ENCODE assay signal across 9 cellular contexts in the genomic region with DNA sequence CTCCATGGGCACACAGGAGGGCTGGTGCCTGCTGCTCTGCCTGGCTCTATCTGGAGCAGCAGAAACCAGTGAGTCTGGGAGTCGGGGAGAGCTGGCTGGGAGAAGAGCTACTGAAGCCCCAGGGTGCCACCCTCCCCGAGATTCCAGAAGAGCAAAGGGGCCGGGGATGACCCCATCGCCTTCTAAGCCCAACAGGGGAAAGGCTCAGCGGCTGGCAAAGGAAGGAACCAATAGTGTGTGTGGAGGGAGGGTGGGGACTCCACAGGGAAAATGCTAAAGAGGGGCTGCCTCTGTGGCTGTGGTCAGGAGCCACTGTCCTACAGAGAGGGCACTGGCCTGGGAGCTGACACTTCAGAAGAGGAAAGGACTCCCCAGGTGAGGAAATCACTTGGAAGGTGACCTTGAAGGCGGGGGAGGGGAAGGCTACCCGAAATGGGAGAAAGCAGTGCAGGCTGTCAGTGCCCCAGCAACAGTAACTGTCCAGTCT. TPM values are rescaled to one million over a fixed set of nuclear protein-coding genes. Genes with fewer than 3 reads are reported as not detected.
DNase-seq lines count a peak whose midpoint lies in the region; ATAC-seq, FAIRE-seq and TF ChIP-seq lines count a peak whose summit lies in the region.
"Had no signal": no experiment of that assay in that cellular context is flagged by ENCODE, and none has a peak within 500 bp of the region (broad histone marks: within the 10 kb centered on the region; RNA-seq: fewer than 3 reads in every experiment).

No MANE protein-coding gene starts in this region.

- H3K4me2 ChIP-seq in astrocyte (ENCODE audit: low read length): peak overlapping the region; percentile 92

- no peaks in the 10 kb centered on the region for H3K36me3 ChIP-seq in astrocyte (ENCODE audit: insufficient read depth, low read length)
- H3K36me3 ChIP-seq in iPS-15b (ENCODE audit: control insufficient read depth, insufficient read depth, low read length): no peaks in the 10 kb centered on the region

- H3K4me3 Mint-ChIP-seq in IgD-negative memory B cell: peak overlapping the region; percentile 97 to 100 (median 98)
- no peak overlapping the region for H3K4me3 Mint-ChIP-seq in astrocyte (ENCODE audit: unreplicated experiment)

- H3K4me1 Mint-ChIP-seq in IgD-negative memory B cell (peaks cover 33 to 52% (median 40%) of the 10 kb centered on the region in 3 donors), astrocyte (ENCODE audit: low read depth, unreplicated experiment) (peaks cover 14% of the 10 kb centered on the region)

- H3K9ac ChIP-seq in astrocyte (ENCODE audit: low read length) (peak overlapping the region; percentile 78), iPS-15b (ENCODE audit: low read depth, low read length) (peak overlapping the region; percentile 77)

- H3K4me1 ChIP-seq in astrocyte (ENCODE audit: insufficient read depth, low read length) (peaks cover 28% of the 10 kb centered on the region), iPS-15b (ENCODE audit: control insufficient read depth, insufficient read depth, low read length) (peaks cover 17% of the 10 kb centered on the region)

- H3K36me3 Mint-ChIP-seq in IgD-negative memory B cell (peaks cover 18% of the 10 kb centered on the region), astrocyte (ENCODE audit: low read depth, unreplicated experiment) (peaks cover 11% of the 10 kb centered on the region)

- in situ Hi-C loops in GM13977 (cut with MboI; ENCODE audit: low pct_unique_long_range_greater_than_20kb, low sequenced_read_pairs, unreplicated experiment): no loop called here

- no peak for FAIRE-seq in astrocyte (lab: Jason Lieb, UNC)

- H3K27ac ChIP-seq in astrocyte (ENCODE audit: low read depth, low read length): peak overlapping the region; percentile 79
- H3K27ac ChIP-seq in skin epidermis: peak overlapping the region; percentile 83 to 100 (median 98)

- H3K27me3 Mint-ChIP-seq in IgD-negative memory B cell (no peaks in the 10 kb centered on the region), astrocyte (ENCODE audit: low read depth, unreplicated experiment) (peaks cover 6% of the 10 kb centered on the region)

- H2AFZ ChIP-seq in astrocyte (ENCODE audit: low read depth, low read length): peak overlapping the region; percentile 94

- H3K27ac Mint-ChIP-seq in IgD-negative memory B cell: peak overlapping the region; percentile 97 to 99 (median 99)
- peak overlapping the region; percentile 77 for H3K27ac Mint-ChIP-seq in astrocyte (ENCODE audit: unreplicated experiment)

- H3K9me3 Mint-ChIP-seq in IgD-negative memory B cell (no peaks in the 10 kb centered on the region), astrocyte (ENCODE audit: unreplicated experiment) (no peaks in the 10 kb centered on the region)

- no peak for ATAC-seq in GM19467 (IDR thresholded peaks at IDR 0.05; ENCODE audit: unreplicated experiment)

- TF ChIP-seq CTCF in astrocyte (IDR thresholded peaks at IDR 0.05; ENCODE audit: insufficient read depth, low read depth, low read length) (no peak), GM13977 (IDR thresholded peaks at IDR 0.05; ENCODE audit: extremely low read depth, insufficient read depth, missing control alignments) (no peak)

- H3K4me3 ChIP-seq in astrocyte (ENCODE audit: insufficient read depth, low read depth, low read length): peak overlapping the region; percentile 65
- peak overlapping the region; percentile 50 for H3K4me3 ChIP-seq in iPS-15b (ENCODE audit: low read depth, low read length)
- H3K4me3 ChIP-seq in skin epidermis: peak overlapping the region; percentile 45 to 86 (median 60)

- DNase-seq in ELR (ENCODE audit: low read depth): peak; percentile 40
- DNase-seq in astrocyte (ENCODE audit: low read depth): no peak
- no peak for DNase-seq in NOMO-1 (lab: John Stamatoyannopoulos, UW; ENCODE audit: unreplicated experiment in 2 of 2)
- no peak for DNase-seq in GM13977 (ENCODE audit: low spot score)

- no peaks in the 10 kb centered on the region for H4K20me1 ChIP-seq in astrocyte (ENCODE audit: insufficient read depth, low read length)

- H3K79me2 ChIP-seq in astrocyte (ENCODE audit: insufficient read depth, low read length): no peaks in the 10 kb centered on the region

- H3K9me3 ChIP-seq in astrocyte (ENCODE audit: insufficient read depth, low read depth, low read length) (no peaks in the 10 kb centered on the region), iPS-15b (ENCODE audit: control insufficient read depth, insufficient read depth, low read length) (no peaks in the 10 kb centered on the region)

- H3K27me3 ChIP-seq in astrocyte (ENCODE audit: insufficient read depth, low read length) (no peaks in the 10 kb centered on the region), iPS-15b (ENCODE audit: control insufficient read depth, insufficient read depth, low read length) (no peaks in the 10 kb centered on the region)

RNA-seq across cellular contexts. Expression of a gene that starts 0.4 kb away (rescaled TPM):
- 125 TPM for polyA plus RNA-seq in IgD-negative memory B cell
- 0.87 and 1.6 TPM in 2 replicates for total RNA-seq in astrocyte

RNA-seq across cellular contexts. Expression of a gene that starts 7.5 kb away (rescaled TPM):
- 264 TPM for polyA plus RNA-seq in IgD-negative memory B cell
- total RNA-seq in astrocyte: not detected in 2 replicates
- total RNA-seq: RPMI7951 had no signal

RNA-seq across cellular contexts. Expression of a gene that starts 18.2 kb away (rescaled TPM):
- polyA plus RNA-seq in IgD-negative memory B cell: 8.1 TPM
- 21.0 and 23.1 TPM in 2 replicates for total RNA-seq in astrocyte

RNA-seq across cellular contexts. Expression of a gene that starts 40.8 kb away (rescaled TPM):
- 165 TPM for polyA plus RNA-seq in IgD-negative memory B cell
- 192 and 202 TPM in 2 replicates for total RNA-seq in astrocyte

RNA-seq across cellular contexts. Expression of a gene that starts 41.6 kb away (rescaled TPM):
- polyA plus RNA-seq in IgD-negative memory B cell: 21.1 TPM
- 18.6 and 21.1 TPM in 2 replicates for total RNA-seq in astrocyte
